In the genomic region with DNA sequence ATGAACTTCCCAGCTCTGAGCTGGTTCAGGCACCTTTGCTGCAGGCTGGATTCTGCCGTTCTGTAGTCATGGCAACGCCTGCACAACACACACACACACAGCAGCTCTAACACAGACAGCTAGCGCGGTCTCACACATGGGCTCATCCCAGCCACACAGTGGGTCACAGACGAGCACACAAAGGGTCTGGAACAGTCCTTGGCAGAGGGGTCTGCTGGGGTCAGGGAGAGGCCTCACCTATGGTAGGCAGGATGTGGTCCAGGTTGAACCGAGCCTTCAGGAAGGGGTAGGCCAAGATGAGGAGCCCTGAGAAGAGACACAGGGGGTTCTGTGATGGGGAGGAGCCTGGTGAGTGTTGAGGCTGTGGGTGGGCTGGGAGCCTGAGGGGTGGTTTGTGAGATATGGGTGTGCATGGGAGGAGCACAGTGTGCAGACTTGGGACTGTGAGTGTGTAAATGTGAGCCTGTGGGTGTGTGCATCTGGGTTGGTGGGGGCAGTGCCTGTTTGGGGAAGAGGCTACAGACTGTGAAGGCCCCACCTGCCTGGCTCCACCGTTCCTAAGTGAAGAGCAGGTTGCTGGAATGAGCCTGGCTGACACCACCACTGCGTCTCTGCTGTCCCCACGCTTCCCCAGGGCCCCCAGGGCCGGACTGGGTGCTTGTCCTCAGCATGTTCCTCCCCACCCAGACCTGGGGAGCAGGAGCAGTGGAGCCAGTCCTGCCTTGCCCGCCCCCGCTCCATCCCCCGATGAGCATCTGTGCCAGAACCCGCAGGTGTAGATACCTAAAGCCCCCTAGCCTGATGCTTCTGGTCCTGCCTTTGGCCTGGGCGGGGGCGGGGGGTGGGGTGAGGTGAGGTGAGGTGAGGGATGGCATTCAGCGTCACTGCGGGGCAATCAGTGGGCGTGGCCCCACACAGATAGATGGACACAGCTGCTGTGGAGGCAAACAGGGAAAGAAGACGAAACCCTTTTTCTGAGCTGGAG, we compare ENCODE assay signal across 9 cellular contexts. TPM values are rescaled to one million over a fixed set of nuclear protein-coding genes. Genes with fewer than 3 reads are reported as not detected.
DNase-seq lines count a peak whose midpoint lies in the region; ATAC-seq, FAIRE-seq and TF ChIP-seq lines count a peak whose summit lies in the region.
"Had no signal": no experiment of that assay in that cellular context is flagged by ENCODE, and none has a peak within 500 bp of the region (broad histone marks: within the 10 kb centered on the region; RNA-seq: fewer than 3 reads in every experiment).

No MANE protein-coding gene starts in this region.

- no peak for TF ChIP-seq CTCF in kidney (IDR thresholded peaks at IDR 0.05; ENCODE audit: borderline replicate concordance, extremely low read depth, insufficient read depth)

- H3K4me1 Mint-ChIP-seq in activated T-cell treated with anti-CD3 and anti-CD28 coated beads, Interleukin-2, amount 50 U/mL, for 72 hours (ENCODE audit: low read depth), result peaks cover 8% of the 10 kb centered on the region

- no peak overlapping the region for H3K9ac ChIP-seq in kidney (ENCODE audit: low read length in 2 of 2)

- TF ChIP-seq POLR2A in H54 (IDR thresholded peaks at IDR 0.05; ENCODE audit: low read depth, low read length), result no peak

- H3K4me1 ChIP-seq in kidney (ENCODE audit: control insufficient read depth in 1 of 2, insufficient read depth in 1 of 2, low read depth in 1 of 2, low read length in 2 of 2), result no peaks in the 10 kb centered on the region

- no peak overlapping the region for H3K27ac Mint-ChIP-seq in activated T-cell treated with anti-CD3 and anti-CD28 coated beads, Interleukin-2, amount 50 U/mL, for 72 hours

- H3K36me3 Mint-ChIP-seq in activated T-cell treated with anti-CD3 and anti-CD28 coated beads, Interleukin-2, amount 50 U/mL, for 72 hours (ENCODE audit: insufficient read depth in 2 of 2), result no peaks in the 10 kb centered on the region

- ATAC-seq in activated T-cell treated with anti-CD3 and anti-CD28 coated beads, Interleukin-2, amount 50 U/mL, for 72 hours (replicated peaks in 1 of 2), result peak; percentile 63
- no peak for ATAC-seq in HG03432 (IDR thresholded peaks at IDR 0.05; ENCODE audit: unreplicated experiment)

- H3K4me3 ChIP-seq in kidney (ENCODE audit: low read length in 2 of 2), result no peak overlapping the region

- no peaks in the 10 kb centered on the region for H3K9me3 Mint-ChIP-seq in activated T-cell treated with anti-CD3 and anti-CD28 coated beads, Interleukin-2, amount 50 U/mL, for 72 hours

- H3K36me3 ChIP-seq in kidney (ENCODE audit: control insufficient read depth in 1 of 2, insufficient read depth in 2 of 2, low read length in 2 of 2), result no peaks in the 10 kb centered on the region

- intact Hi-C loops in kidney (cut with DNase I), result no loop called here

- H3K9me3 ChIP-seq in kidney (ENCODE audit: control insufficient read depth in 1 of 2, low read length in 2 of 2), result no peaks in the 10 kb centered on the region

- peaks cover 22% of the 10 kb centered on the region for H3K27me3 Mint-ChIP-seq in activated T-cell treated with anti-CD3 and anti-CD28 coated beads, Interleukin-2, amount 50 U/mL, for 72 hours (ENCODE audit: low read depth)

- H3K4me3 Mint-ChIP-seq in activated T-cell treated with anti-CD3 and anti-CD28 coated beads, Interleukin-2, amount 50 U/mL, for 72 hours, result no peak overlapping the region

- DNase-seq in ELF-1 (ENCODE audit: low read depth, low spot score) (peak; percentile 72), NCI-H146 treated with DMSO at 0.1 percent for 48 hours (lab: John Stamatoyannopoulos, UW; ENCODE audit: unreplicated experiment) (peak; percentile 32), kidney (peak; percentile 56), H54 (ENCODE audit: insufficient read length, low spot score) (no peak), NCI-H187 (lab: John Stamatoyannopoulos, UW) (no peak), amniotic stem cell (lab: John Stamatoyannopoulos, UW) (no peak)
- DNase-seq in activated T-cell treated with anti-CD3 and anti-CD28 coated beads, Interleukin-2, amount 50 U/mL, for 72 hours, result no peak

- FAIRE-seq in kidney (lab: Jason Lieb, UNC), result no peak
- FAIRE-seq in H54 (lab: Jason Lieb, UNC), result no peak

- no peak overlapping the region for H3K27ac ChIP-seq in kidney (ENCODE audit: low read depth in 2 of 2, low read length in 2 of 2)

RNA-seq across cellular contexts. Expression of a gene that starts 1.5 kb away (rescaled TPM):
- total RNA-seq in activated T-cell treated with anti-CD3 and anti-CD28 coated beads, Interleukin-2, amount 50 U/mL, for 72 hours, result not detected
- not detected for total RNA-seq in kidney
- polyA plus RNA-seq in kidney (ENCODE audit: insufficient read depth, low read depth, low replicate concordance), result not detected
- total RNA-seq: epithelial cell of proximal tubule had no signal

RNA-seq across cellular contexts. Expression of a gene that starts 54.1 kb away (rescaled TPM):
- total RNA-seq in activated T-cell treated with anti-CD3 and anti-CD28 coated beads, Interleukin-2, amount 50 U/mL, for 72 hours, result 10 to 100 TPM; 35.5 to 37.5 TPM
- 49.7 TPM for total RNA-seq in kidney
- 17.5 TPM for polyA plus RNA-seq in kidney (ENCODE audit: insufficient read depth, low read depth, low replicate concordance)

Comparison
In these comparisons a context has a peak if more than half of its experiments do, and no peak if none do; other contexts are left out.
1. DNase-seq: peak in ELF-1 (single experiment), NCI-H146 treated with DMSO at 0.1 percent for 48 hours (single experiment) and kidney (single experiment); none in activated T-cell treated with anti-CD3 and anti-CD28 coated beads, Interleukin-2, amount 50 U/mL, for 72 hours (0 of 2), H54 (single experiment), NCI-H187 (0 of 2) and amniotic stem cell (single experiment).